In genomic region chr3:106113747-106114146, GRCh38 we compare ENCODE assay signal across 22 cellular contexts.
"Had no signal": no experiment of that assay in that cellular context is flagged by ENCODE, and none has a peak within 500 bp of the region (broad histone marks: within the 10 kb centered on the region; RNA-seq: fewer than 3 reads in every experiment).

No MANE protein-coding gene starts in this region.

- H3K79me2 ChIP-seq: parathyroid adenoma had no signal

- H3K27me3 ChIP-seq: colonic mucosa, esophagus squamous epithelium, left lung, sigmoid colon, spleen, tibial nerve had no signal

- H3K36me3 ChIP-seq: colonic mucosa, esophagus squamous epithelium, left lung, sigmoid colon, spleen, tibial nerve had no signal

- ATAC-seq: activated CD4-positive, alpha-beta T cell treated with anti-CD3 and anti-CD28 coated beads for 36 hours; activated CD8-positive, alpha-beta memory T cell treated with anti-CD3 and anti-CD28 coated beads, Interleukin-2, amount 10 ng/mL, durations not matched to agents 7 days and 5 days; activated CD8-positive, alpha-beta T cell treated with anti-CD3 and anti-CD28 coated beads, Interleukin-2, amount 10 ng/mL, durations not matched to agents 7 days and 5 days; activated naive CD8-positive, alpha-beta T cell treated with anti-CD3 and anti-CD28 coated beads, Interleukin-2, amount 50 U/mL, for 24 hours; left lung; naive thymus-derived CD4-positive, alpha-beta T cell; psoas muscle had no signal

- H3K9ac ChIP-seq: parathyroid adenoma had no signal

- H2AFZ ChIP-seq: parathyroid adenoma had no signal

- DNase-seq: activated CD4-positive, alpha-beta T cell treated with anti-CD3 and anti-CD28 coated beads for 36 hours; activated CD4-positive, CD25-positive, alpha-beta regulatory T cell; activated CD8-positive, alpha-beta memory T cell treated with anti-CD3 and anti-CD28 coated beads, Interleukin-2, amount 10 ng/mL, durations not matched to agents 7 days and 5 days; activated CD8-positive, alpha-beta T cell treated with anti-CD3 and anti-CD28 coated beads, Interleukin-2, amount 10 ng/mL, durations not matched to agents 7 days and 5 days; activated naive CD8-positive, alpha-beta T cell treated with anti-CD3 and anti-CD28 coated beads, Interleukin-2, amount 50 U/mL, for 24 hours; activated T-cell treated with anti-CD3 and anti-CD28 coated beads, Interleukin-2, amount 50 U/mL, for 48 hours; amygdala; colonic mucosa; effector CD8-positive, alpha-beta T cell; esophagus squamous epithelium; left lung; naive thymus-derived CD4-positive, alpha-beta T cell; nucleus accumbens; psoas muscle; sigmoid colon; spleen; stimulated activated CD4-positive, alpha-beta T cell treated with anti-CD3 and anti-CD28 coated beads, Interleukin-2, amount 100 ng/mL, for 48 hours; stimulated activated naive CD4-positive, alpha-beta T cell treated with Interleukin-2 at 50 U/mL for 16 hours had no signal

- H3K27ac ChIP-seq: colonic mucosa, epithelial cell of prostate, esophagus squamous epithelium, left lung, parathyroid adenoma, psoas muscle, sigmoid colon, spleen, tibial nerve had no signal

- H3K9me3 ChIP-seq: colonic mucosa, esophagus squamous epithelium, left lung, psoas muscle, sigmoid colon, spleen, tibial nerve had no signal

- H3K4me1 ChIP-seq: colonic mucosa, left lung, parathyroid adenoma, psoas muscle, sigmoid colon, spleen, tibial nerve had no signal

- H3K4me3 ChIP-seq: colonic mucosa, esophagus squamous epithelium, left lung, lung, psoas muscle, sigmoid colon, spleen, tibial nerve had no signal
